In the genomic region with DNA sequence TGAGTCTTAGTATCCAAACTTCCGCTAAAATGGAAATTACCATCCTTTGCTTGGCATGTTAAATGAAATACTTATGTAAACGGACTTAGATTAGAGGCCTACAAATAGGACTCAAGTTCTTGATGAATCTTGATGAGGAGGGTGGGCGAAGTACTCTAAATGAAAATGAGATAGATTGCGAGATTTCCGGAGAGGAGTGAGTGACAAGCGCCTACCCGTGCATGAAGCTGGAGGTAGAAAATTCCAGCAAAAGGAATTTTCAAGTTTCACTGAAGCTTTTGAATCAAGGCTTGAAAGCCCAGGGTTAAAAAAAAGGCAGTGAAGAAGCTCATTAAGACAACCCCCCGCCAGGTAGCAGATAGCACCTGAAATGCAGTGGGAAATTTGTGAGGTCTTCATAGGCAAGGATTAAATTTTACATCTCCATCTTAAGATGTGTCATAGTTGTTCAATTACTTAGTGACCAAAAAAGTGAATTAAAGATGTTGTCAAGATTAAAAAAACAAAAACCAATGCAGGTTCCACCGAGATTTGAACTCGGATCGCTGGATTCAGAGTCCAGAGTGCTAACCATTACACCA, we compare ENCODE assay signal across 1 cellular context.
TF ChIP-seq lines count a peak whose summit lies in the region.

No MANE protein-coding gene starts in this region.

TF ChIP-seq in GM23338, 12 proteins besides CTCF, POLR2A, EP300 and RAD21 (continued from another document):
- TF ChIP-seq, protein P1, sequence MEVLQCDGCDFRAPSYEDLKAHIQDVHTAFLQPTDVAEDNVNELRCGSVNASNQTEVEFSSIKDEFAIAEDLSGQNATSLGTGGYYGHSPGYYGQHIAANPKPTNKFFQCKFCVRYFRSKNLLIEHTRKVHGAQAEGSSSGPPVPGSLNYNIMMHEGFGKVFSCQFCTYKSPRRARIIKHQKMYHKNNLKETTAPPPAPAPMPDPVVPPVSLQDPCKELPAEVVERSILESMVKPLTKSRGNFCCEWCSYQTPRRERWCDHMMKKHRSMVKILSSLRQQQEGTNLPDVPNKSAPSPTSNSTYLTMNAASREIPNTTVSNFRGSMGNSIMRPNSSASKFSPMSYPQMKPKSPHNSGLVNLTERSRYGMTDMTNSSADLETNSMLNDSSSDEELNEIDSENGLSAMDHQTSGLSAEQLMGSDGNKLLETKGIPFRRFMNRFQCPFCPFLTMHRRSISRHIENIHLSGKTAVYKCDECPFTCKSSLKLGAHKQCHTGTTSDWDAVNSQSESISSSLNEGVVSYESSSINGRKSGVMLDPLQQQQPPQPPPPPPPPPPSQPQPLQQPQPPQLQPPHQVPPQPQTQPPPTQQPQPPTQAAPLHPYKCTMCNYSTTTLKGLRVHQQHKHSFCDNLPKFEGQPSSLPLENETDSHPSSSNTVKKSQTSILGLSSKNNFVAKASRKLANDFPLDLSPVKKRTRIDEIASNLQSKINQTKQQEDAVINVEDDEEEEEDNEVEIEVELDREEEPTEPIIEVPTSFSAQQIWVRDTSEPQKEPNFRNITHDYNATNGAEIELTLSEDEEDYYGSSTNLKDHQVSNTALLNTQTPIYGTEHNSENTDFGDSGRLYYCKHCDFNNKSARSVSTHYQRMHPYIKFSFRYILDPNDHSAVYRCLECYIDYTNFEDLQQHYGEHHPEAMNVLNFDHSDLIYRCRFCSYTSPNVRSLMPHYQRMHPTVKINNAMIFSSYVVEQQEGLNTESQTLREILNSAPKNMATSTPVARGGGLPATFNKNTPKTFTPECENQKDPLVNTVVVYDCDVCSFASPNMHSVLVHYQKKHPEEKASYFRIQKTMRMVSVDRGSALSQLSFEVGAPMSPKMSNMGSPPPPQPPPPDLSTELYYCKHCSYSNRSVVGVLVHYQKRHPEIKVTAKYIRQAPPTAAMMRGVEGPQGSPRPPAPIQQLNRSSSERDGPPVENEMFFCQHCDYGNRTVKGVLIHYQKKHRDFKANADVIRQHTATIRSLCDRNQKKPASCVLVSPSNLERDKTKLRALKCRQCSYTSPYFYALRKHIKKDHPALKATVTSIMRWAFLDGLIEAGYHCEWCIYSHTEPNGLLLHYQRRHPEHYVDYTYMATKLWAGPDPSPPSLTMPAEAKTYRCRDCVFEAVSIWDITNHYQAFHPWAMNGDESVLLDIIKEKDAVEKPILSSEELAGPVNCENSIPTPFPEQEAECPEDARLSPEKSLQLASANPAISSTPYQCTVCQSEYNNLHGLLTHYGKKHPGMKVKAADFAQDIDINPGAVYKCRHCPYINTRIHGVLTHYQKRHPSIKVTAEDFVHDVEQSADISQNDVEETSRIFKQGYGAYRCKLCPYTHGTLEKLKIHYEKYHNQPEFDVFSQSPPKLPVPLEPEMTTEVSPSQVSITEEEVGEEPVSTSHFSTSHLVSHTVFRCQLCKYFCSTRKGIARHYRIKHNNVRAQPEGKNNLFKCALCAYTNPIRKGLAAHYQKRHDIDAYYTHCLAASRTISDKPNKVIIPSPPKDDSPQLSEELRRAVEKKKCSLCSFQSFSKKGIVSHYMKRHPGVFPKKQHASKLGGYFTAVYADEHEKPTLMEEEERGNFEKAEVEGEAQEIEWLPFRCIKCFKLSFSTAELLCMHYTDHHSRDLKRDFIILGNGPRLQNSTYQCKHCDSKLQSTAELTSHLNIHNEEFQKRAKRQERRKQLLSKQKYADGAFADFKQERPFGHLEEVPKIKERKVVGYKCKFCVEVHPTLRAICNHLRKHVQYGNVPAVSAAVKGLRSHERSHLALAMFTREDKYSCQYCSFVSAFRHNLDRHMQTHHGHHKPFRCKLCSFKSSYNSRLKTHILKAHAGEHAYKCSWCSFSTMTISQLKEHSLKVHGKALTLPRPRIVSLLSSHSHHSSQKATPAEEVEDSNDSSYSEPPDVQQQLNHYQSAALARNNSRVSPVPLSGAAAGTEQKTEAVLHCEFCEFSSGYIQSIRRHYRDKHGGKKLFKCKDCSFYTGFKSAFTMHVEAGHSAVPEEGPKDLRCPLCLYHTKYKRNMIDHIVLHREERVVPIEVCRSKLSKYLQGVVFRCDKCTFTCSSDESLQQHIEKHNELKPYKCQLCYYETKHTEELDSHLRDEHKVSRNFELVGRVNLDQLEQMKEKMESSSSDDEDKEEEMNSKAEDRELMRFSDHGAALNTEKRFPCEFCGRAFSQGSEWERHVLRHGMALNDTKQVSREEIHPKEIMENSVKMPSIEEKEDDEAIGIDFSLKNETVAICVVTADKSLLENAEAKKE (CRISPR knock-in tag; IDR thresholded peaks at IDR 0.05), result no peak
- no peak for TF ChIP-seq EZH2 (IDR thresholded peaks at IDR 0.05; ENCODE audit: low read depth, unreplicated experiment)
